ENCODE assay signal across 15 cellular contexts in the genomic region with DNA sequence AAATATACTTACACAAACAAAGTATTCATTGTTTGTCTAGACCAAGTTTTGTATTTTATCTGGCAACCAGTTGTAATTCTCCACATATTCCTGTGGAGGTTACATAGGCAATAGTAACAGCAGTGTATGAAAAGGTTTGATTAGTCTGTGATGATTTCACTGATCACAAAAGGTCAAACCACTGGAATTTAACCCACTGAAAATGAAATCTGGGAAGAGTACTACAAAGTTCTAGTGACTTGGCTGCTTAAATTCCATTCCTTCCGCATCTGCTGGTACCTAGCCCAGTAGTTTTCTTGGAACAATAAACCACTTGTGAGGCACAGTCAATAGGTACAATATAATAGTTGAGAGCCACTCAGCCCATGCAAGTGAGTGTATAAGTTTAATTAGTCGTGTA.
DNase-seq lines count a peak whose midpoint lies in the region; ATAC-seq and TF ChIP-seq lines count a peak whose summit lies in the region.
"Had no signal": no experiment of that assay in that cellular context is flagged by ENCODE, and none has a peak within 500 bp of the region (broad histone marks: within the 10 kb centered on the region; RNA-seq: fewer than 3 reads in every experiment).

No MANE protein-coding gene starts in this region.

- 54 to 57% methylated on average over 2 of the region's 2 CpGs for WGBS in body of pancreas, 2 donors
- WGBS in aorta, 2 donors: 11 to 13% methylated on average over 2 of the region's 2 CpGs

- DNase-seq in NCI-H2029 treated with DMSO at 0.1 percent for 48 hours (lab: John Stamatoyannopoulos, UW): peak; percentile 26
- DNase-seq in NCI-H2029 (lab: John Stamatoyannopoulos, UW): no peak
- DNase-seq in body of pancreas: no peak
- peak; percentile 95 for DNase-seq in iris pigment epithelial cell (ENCODE audit: low read depth)
- no peak for DNase-seq in aorta
- no peak for DNase-seq in NCI-H1417 (lab: John Stamatoyannopoulos, UW)
- DNase-seq in omental fat pad (ENCODE audit: low spot score): no peak
- DNase-seq in activated CD4-positive, alpha-beta T cell treated with anti-CD3 and anti-CD28 coated beads for 48 hours: no peak
- DNase-seq: activated CD4-positive, alpha-beta T cell treated with anti-CD3 and anti-CD28 coated beads, Interleukin-2, amount 10 ng/mL, durations not matched to agents 24 days and 14 days; activated gamma-delta T cell treated with Interleukin-2 at 50 U/mL for 16 hours; NCI-H510A treated with DMSO at 0.1 percent for 48 hours; stimulated activated CD4-positive, alpha-beta T cell treated with anti-CD3 and anti-CD28 coated beads, Interleukin-4, amount 100 ng/mL, for 1 hour; substantia nigra had no signal

- ATAC-seq in body of pancreas (peak; percentile 82), aorta (ENCODE audit: low FRiP score) (peak; percentile 33), omental fat pad (ENCODE audit: low FRiP score) (no peak)

- H3K27me3 ChIP-seq in body of pancreas: no peaks in the 10 kb centered on the region
- no peaks in the 10 kb centered on the region for H3K27me3 ChIP-seq in aorta (ENCODE audit: control insufficient read depth in 1 of 2, insufficient read depth in 2 of 2, low read length in 1 of 2)

- no peaks in the 10 kb centered on the region for H3K36me3 ChIP-seq in body of pancreas (replicated peaks in 1 of 2; ENCODE audit: insufficient read depth in 1 of 2, low read depth in 2 of 2)
- H3K36me3 ChIP-seq in aorta (ENCODE audit: control insufficient read depth in 1 of 2, insufficient read depth in 2 of 2, low read length in 1 of 2): no peaks in the 10 kb centered on the region
- H3K36me3 ChIP-seq: SJSA1 had no signal

- H3K9me3 ChIP-seq in body of pancreas: no peaks in the 10 kb centered on the region
- no peaks in the 10 kb centered on the region for H3K9me3 ChIP-seq in aorta (ENCODE audit: control insufficient read depth, low read length)
- H3K9me3 ChIP-seq: SJSA1 had no signal

- no peak for TF ChIP-seq POLR2A in body of pancreas (IDR thresholded peaks at IDR 0.05)

- H3K27ac ChIP-seq in body of pancreas: peak overlapping the region in 3 of 4 donors; percentile 33 to 67 (median 57)
- H3K27ac ChIP-seq in aorta (ENCODE audit: low read depth in 1 of 2, low read length in 2 of 2): peak overlapping the region; percentile 40 to 67
- H3K27ac ChIP-seq: 22Rv1, SJSA1 had no signal

- H3K4me3 ChIP-seq in body of pancreas (no peak overlapping the region), aorta (ENCODE audit: low read length in 2 of 2) (no peak overlapping the region)
- H3K4me3 ChIP-seq: SJSA1 had no signal

- H3K4me1 ChIP-seq in body of pancreas (peaks cover 26% of the 10 kb centered on the region), aorta (ENCODE audit: control insufficient read depth in 1 of 2, insufficient read depth in 2 of 2, low read length in 2 of 2) (peaks cover 10 to 31% of the 10 kb centered on the region in 2 donors)
- H3K4me1 ChIP-seq: SJSA1 had no signal

- peak in 3 of 7 experiments; percentile 4 to 10 (median 7) for TF ChIP-seq CTCF in body of pancreas (IDR thresholded peaks at IDR 0.05)
- no peak for TF ChIP-seq CTCF in omental fat pad (IDR thresholded peaks at IDR 0.05)

- intact Hi-C loops in body of pancreas (cut with DNase I) (no loop called here), aorta (cut with DNase I) (loop anchor here (2.0 to 5.0 kb wide), 3 partner anchors 50 to 237 kb away; a partner anchor contains a TSS)

Comparison
In these comparisons a context has a peak if more than half of its experiments do, and no peak if none do; other contexts are left out.
1. DNase-seq: peak in NCI-H2029 treated with DMSO at 0.1 percent for 48 hours (single experiment) and iris pigment epithelial cell (single experiment); none in NCI-H2029 (single experiment), body of pancreas (0 of 4), aorta (0 of 2), NCI-H1417 (0 of 3), omental fat pad (single experiment) and activated CD4-positive, alpha-beta T cell treated with anti-CD3 and anti-CD28 coated beads for 48 hours (single experiment).